ENCODE assay signal across 8 cellular contexts in genomic region chr11:69088676-69089146, GRCh38. TPM values are rescaled to one million over a fixed set of nuclear protein-coding genes. Genes with fewer than 3 reads are reported as not detected.
DNase-seq lines count a peak whose midpoint lies in the region; ATAC-seq and TF ChIP-seq lines count a peak whose summit lies in the region.

No MANE protein-coding gene starts in this region.

- H3K9me3 ChIP-seq in T-helper 17 cell (ENCODE audit: control insufficient read depth, low read length, poor library complexity, severe bottlenecking): no peaks in the 10 kb centered on the region

- DNase-seq in NCI-H1105 treated with DMSO at 0.1 percent for 48 hours (lab: John Stamatoyannopoulos, UW) (peak; percentile 60), T-helper 17 cell (peak in 1 of 3 donors; percentile 47), astrocyte of the cerebellum (ENCODE audit: low read depth) (peak; percentile 71), hippocampal formation (lab: John Stamatoyannopoulos, UW) (peak; percentile 44 to 61), skeletal muscle cell (ENCODE audit: low read depth) (peak; percentile 26)

- TF ChIP-seq CTCF in GM12873 (IDR thresholded peaks at IDR 0.05; ENCODE audit: insufficient read depth, low read depth, low read length, missing control alignments) (peak; percentile 85), astrocyte of the cerebellum (IDR thresholded peaks at IDR 0.05; ENCODE audit: low read depth, low read length, missing control alignments) (peak; percentile 79)

- no peak overlapping the region for H3K27ac Mint-ChIP-seq in T-helper 17 cell

- H3K4me3 Mint-ChIP-seq in T-helper 17 cell: no peak overlapping the region

- in situ Hi-C loops in astrocyte of the cerebellum (cut with HindIII; ENCODE audit: low sequenced_read_pairs): loop anchor here (25.0 kb wide), 1 partner anchor 451 kb away; no protein-coding TSS in a partner anchor

- H3K36me3 Mint-ChIP-seq in T-helper 17 cell (ENCODE audit: low read depth): peaks cover 1% of the 10 kb centered on the region

- no peaks in the 10 kb centered on the region for H3K27me3 Mint-ChIP-seq in T-helper 17 cell

- H3K4me3 ChIP-seq in astrocyte of the cerebellum (ENCODE audit: low read depth, low read length): no peak overlapping the region
- no peak overlapping the region for H3K4me3 ChIP-seq in skeletal muscle cell (ENCODE audit: low read depth, low read length)

- H3K4me1 Mint-ChIP-seq in T-helper 17 cell: peaks cover 6% of the 10 kb centered on the region

- peak; percentile 75 for ATAC-seq in T-helper 17 cell
- ATAC-seq in GM18861 (IDR thresholded peaks at IDR 0.05; ENCODE audit: unreplicated experiment): no peak
- no peak for ATAC-seq in GM18519 (IDR thresholded peaks at IDR 0.05; ENCODE audit: low FRiP score, unreplicated experiment)

RNA-seq across cellular contexts. Expression of gene TPCN2, which starts 40.0 kb away (rescaled TPM):
- 10 to 100 TPM in 1 of 2 donors, 1 to 10 TPM in 1; 9.1 to 16.4 TPM for total RNA-seq in T-helper 17 cell
